8 cellular contexts compared by ENCODE assay signal in genomic region chr17:47323382-47324223, GRCh38. TPM values are rescaled to one million over a fixed set of nuclear protein-coding genes. Genes with fewer than 3 reads are reported as not detected.
DNase-seq lines count a peak whose midpoint lies in the region; ATAC-seq, FAIRE-seq and TF ChIP-seq lines count a peak whose summit lies in the region.

TSS of gene EFCAB13 (plus strand) at chr17:47323955. CDS start at chr17:47328354, 4,399 bp downstream.

- H2AFZ ChIP-seq in smooth muscle cell (ENCODE audit: low read depth) = peak within 1 kb of the TSS; percentile 96

- H3K4me1 ChIP-seq in A549 (peaks cover 10% of the 10 kb centered on the region; the same call in 2 of the 3 replicates), smooth muscle cell (ENCODE audit: low read depth) (peaks cover 6% of the 10 kb centered on the region)

- H3K36me3 ChIP-seq in smooth muscle cell (ENCODE audit: low read depth) = no peaks in the 10 kb centered on the region

- no peaks in the 10 kb centered on the region for H4K20me1 ChIP-seq in smooth muscle cell (ENCODE audit: low read depth)

- CTCF ChIA-PET in A549 (lab: Yijun Ruan, JAX) = interaction anchor here (0.5 to 2.7 kb wide), 13 partner anchors 10 to 432 kb away, joined by 3 to 13 read pairs (median 4); no protein-coding TSS in a partner anchor

- H3K4me2 ChIP-seq in A549 (peak within 1 kb of the TSS; percentile 98), smooth muscle cell (peak within 1 kb of the TSS; percentile 90)

- TF ChIP-seq RAD21 in A549 (conservative IDR thresholded peaks at IDR 0.05 in 1 of 2, IDR thresholded peaks at IDR 0.05 in 1 of 2) = no peak; a peak in 2 of 5 replicates

- TF ChIP-seq CTCF in A549 (IDR thresholded peaks at IDR 0.05) = peak; percentile 35; the same call in 1 of the 3 replicates
- peak; percentile 58 for TF ChIP-seq CTCF in VCaP (conservative IDR thresholded peaks at IDR 0.05)
- TF ChIP-seq CTCF in smooth muscle cell (IDR thresholded peaks at IDR 0.05; ENCODE audit: borderline replicate concordance, insufficient read depth, poor library complexity, severe bottlenecking) = no peak

- H3K9ac ChIP-seq in smooth muscle cell (ENCODE audit: low read depth) = peak within 1 kb of the TSS; percentile 41

- no peaks in the 10 kb centered on the region for H3K27me3 ChIP-seq in smooth muscle cell (ENCODE audit: low read depth)

- peak within 1 kb of the TSS; percentile 91 to 97 for H3K27ac ChIP-seq in A549
- H3K27ac ChIP-seq in VCaP = peak within 1 kb of the TSS; percentile 81
- H3K27ac ChIP-seq in smooth muscle cell (ENCODE audit: low read depth) = peak within 1 kb of the TSS; percentile 47

- peak; percentile 7 for FAIRE-seq in A549 (lab: Jason Lieb, UNC)

- H3K9me3 ChIP-seq in A549 (peaks cover 22% of the 10 kb centered on the region), smooth muscle cell (replicated peaks; ENCODE audit: low read depth) (no peaks in the 10 kb centered on the region)

- POLR2A ChIA-PET in A549 (lab: Yijun Ruan, JAX) = interaction anchor here (0.6 to 2.4 kb wide), 16 partner anchors 8 to 1512 kb away, joined by 3 to 10 read pairs (median 4); partner anchors contain the start of genes CDC27 and KPNB1

- TF ChIP-seq POLR2A in A549 (IDR thresholded peaks at IDR 0.05; ENCODE audit: low read length) (peak; percentile 86), GM18526 (IDR thresholded peaks at IDR 0.05; ENCODE audit: extremely low read depth, insufficient read length) (peak; percentile 84)

- peak; percentile 83 to 96 for DNase-seq in A549 (ENCODE audit: low read depth in 1 of 2, low spot score in 1 of 2)
- peak; percentile 39 for DNase-seq in NCI-H2107 treated with DMSO at 0.1 percent for 48 hours (lab: John Stamatoyannopoulos, UW; ENCODE audit: unreplicated experiment)
- DNase-seq in T47D (ENCODE audit: low read depth in 1 of 2, low spot score in 1 of 2) = peak; percentile 87 to 94
- DNase-seq in iPS-NIHi7 (ENCODE audit: extremely low spot score) = peak; percentile 96
- peak; percentile 44 for DNase-seq in smooth muscle cell (lab: John Stamatoyannopoulos, UW; ENCODE audit: unreplicated experiment)

- under 1% methylated on average over 38 of the region's 72 CpGs for WGBS in A549 (ENCODE audit: missing lambda C conversion rate)
- WGBS in smooth muscle cell (ENCODE audit: low lambda C conversion rate) = 5% methylated on average over 34 of the region's 72 CpGs

- no peaks in the 10 kb centered on the region for H3F3A ChIP-seq in smooth muscle cell (ENCODE audit: low read depth)

- peak; percentile 95 to 97 for ATAC-seq in A549
- peak; percentile 44 for ATAC-seq in HG03060 (IDR thresholded peaks at IDR 0.05; ENCODE audit: low read depth, unreplicated experiment)

- no peak for TF ChIP-seq EP300 in A549 (IDR thresholded peaks at IDR 0.05)

- H3K4me3 ChIP-seq in A549 = peak within 1 kb of the TSS; percentile 80
- peak within 1 kb of the TSS; percentile 64 for H3K4me3 ChIP-seq in smooth muscle cell

- in situ Hi-C loops in T47D (cut with HindIII; ENCODE audit: low pct_unique_long_range_greater_than_20kb, low sequenced_read_pairs) = no loop called here

- H3K79me2 ChIP-seq in smooth muscle cell (ENCODE audit: low read depth) = no peaks in the 10 kb centered on the region

TF ChIP-seq in A549, 52 proteins besides CTCF, POLR2A, EP300 and RAD21 (continues in another document):
- TF ChIP-seq BCL3 (IDR thresholded peaks at IDR 0.05) (peak; percentile 82; the same call in 2 of the 3 replicates), MAX (IDR thresholded peaks at IDR 0.05) (peak; percentile 96), PBX3 (IDR thresholded peaks at IDR 0.05) (peak; percentile 45; the same call in 1 of the 2 replicates), HOXA7 (CRISPR knock-in tag; IDR thresholded peaks at IDR 0.05) (no peak), RNF2 (IDR thresholded peaks at IDR 0.05; ENCODE audit: borderline replicate concordance, low read depth) (peak; percentile 42; the same call in 1 of the 2 replicates), PHF8 (IDR thresholded peaks at IDR 0.05; ENCODE audit: borderline replicate concordance, low read depth) (peak; percentile 79), KDM5A (IDR thresholded peaks at IDR 0.05) (no peak; the same call in 1 of the 2 replicates), KDM1A (IDR thresholded peaks at IDR 0.05; ENCODE audit: low read depth) (no peak), CEBPB (IDR thresholded peaks at IDR 0.05) (no peak), RARB (CRISPR knock-in tag; IDR thresholded peaks at IDR 0.05) (no peak), TFCP2L1 (CRISPR knock-in tag; IDR thresholded peaks at IDR 0.05) (peak; percentile 94), RFX5 (IDR thresholded peaks at IDR 0.05) (0 out of 2 replicates have a peak, but pooled peaks have one; percentile 55), CBX2 (IDR thresholded peaks at IDR 0.05; ENCODE audit: borderline replicate concordance, low read depth) (no peak), E2F6 (IDR thresholded peaks at IDR 0.05; ENCODE audit: borderline replicate concordance, low read depth) (peak; percentile 97), JUN (IDR thresholded peaks at IDR 0.05) (peak in 1 of 2 experiments; percentile 96), EHF (CRISPR knock-in tag; IDR thresholded peaks at IDR 0.05) (no peak), GATA3 (IDR thresholded peaks at IDR 0.05; ENCODE audit: borderline replicate concordance) (peak; percentile 24; the same call in 1 of the 2 replicates), MYC (IDR thresholded peaks at IDR 0.05; ENCODE audit: borderline replicate concordance, low read length) (peak; percentile 89), TP53 (CRISPR knock-in tag; IDR thresholded peaks at IDR 0.05) (0 out of 2 replicates have a peak, but pooled peaks have one; percentile 38), FOSL2 (IDR thresholded peaks at IDR 0.05) (no peak), FOSL2 (CRISPR knock-in tag; IDR thresholded peaks at IDR 0.05) (no peak), HOXB5 (CRISPR knock-in tag; IDR thresholded peaks at IDR 0.05) (peak; percentile 53; the same call in 1 of the 2 replicates), MAZ (IDR thresholded peaks at IDR 0.05; ENCODE audit: borderline replicate concordance, low read depth, low read length) (no peak), ATOH8 (CRISPR knock-in tag; IDR thresholded peaks at IDR 0.05; ENCODE audit: low read depth) (no peak), USF2 (IDR thresholded peaks at IDR 0.05) (peak; percentile 78), ESRRA (IDR thresholded peaks at IDR 0.05; ENCODE audit: borderline replicate concordance, low read length) (no peak), CHD4 (IDR thresholded peaks at IDR 0.05; ENCODE audit: borderline replicate concordance) (no peak), ZSCAN20 (CRISPR knock-in tag; IDR thresholded peaks at IDR 0.05) (no peak)

RNA-seq across cellular contexts. Expression of gene EFCAB13, which starts in this region (rescaled TPM):
- polyA plus RNA-seq in A549 (2011; rRNA removed) = 4.1 and 6.0 TPM in 2 replicates
- polyA plus RNA-seq in A549 (2012; cell fraction: cytosol; rRNA removed) = 0.79 and 1.2 TPM in 2 replicates
- polyA plus RNA-seq in A549 (2012; cell fraction: nucleus; rRNA removed) = 0.36 and 0.73 TPM in 2 replicates
- 2.9 to 4.2 TPM (median 3.2 TPM) in 3 replicates for polyA plus RNA-seq in A549 (2017; fragmentation: RNase III; extraction: RNeasy Plus Mini Kit Qiagen cat#74134 plus additional on column Dnase treatment)
- polyA minus RNA-seq in A549 (2011; rRNA and poly(A)+ RNA removed) = 0.74 and 2.2 TPM in 2 replicates
- 2.0 and 4.6 TPM in 2 replicates for total RNA-seq in smooth muscle cell
- polyA plus RNA-seq in smooth muscle cell = 1.2 and 3.3 TPM in 2 replicates

Comparison
In these comparisons a context has a peak if more than half of its experiments do, and no peak if none do; other contexts are left out.
1. Peak in every context shown above with its lines: DNase-seq, ATAC-seq, H3K4me3 ChIP-seq and H3K27ac ChIP-seq.
2. DNase-seq: peak in every context shown above with its lines; median percentile 96 in iPS-NIHi7; 90 in T47D; 90 in A549; 44 in smooth muscle cell; 39 in NCI-H2107 treated with DMSO at 0.1 percent for 48 hours.